8 cellular contexts compared by ENCODE assay signal in genomic region chr14:67704484-67705089, GRCh38. TPM values are rescaled to one million over a fixed set of nuclear protein-coding genes. Genes with fewer than 3 reads are reported as not detected.
A peak's percentile ranks its signal among the peaks of the same experiment; 100 is the strongest.
DNase-seq lines count a peak whose midpoint lies in the region; ATAC-seq and TF ChIP-seq lines count a peak whose summit lies in the region.

No MANE protein-coding gene starts in this region.

- peaks cover 9% of the 10 kb centered on the region for H3K9me3 ChIP-seq in H9 (ENCODE audit: control insufficient read depth, low read depth, low read length)

- no peak overlapping the region for H4K91ac ChIP-seq in H9 (ENCODE audit: insufficient read length, low read depth, low read length)

- no peak overlapping the region for H4K5ac ChIP-seq in H9 (ENCODE audit: insufficient read length, low read depth, low read length)

- no peak overlapping the region for H2BK15ac ChIP-seq in H9 (ENCODE audit: low read depth, low read length)

- no peak overlapping the region for H3K27ac ChIP-seq in H9 (ENCODE audit: insufficient read length, low read depth, low read length)

- H3K23me2 ChIP-seq in H9 (ENCODE audit: insufficient read length, low read depth, low read length, poor library complexity, severe bottlenecking) = no peaks in the 10 kb centered on the region

- H3K79me1 ChIP-seq in H9 (ENCODE audit: insufficient read depth, low read depth, low read length, poor library complexity, severe bottlenecking) = no peaks in the 10 kb centered on the region

- no peak overlapping the region for H3K56ac ChIP-seq in H9 (ENCODE audit: insufficient read length, low read depth, low read length)

- H3K4me3 ChIP-seq in foreskin fibroblast (ENCODE audit: low read depth in 1 of 2, low read length in 2 of 2) = no peak overlapping the region

- H2AK5ac ChIP-seq in H9 (ENCODE audit: insufficient read length, low read length) = no peak overlapping the region

- no peaks in the 10 kb centered on the region for H3K27me3 ChIP-seq in H9 (ENCODE audit: insufficient read depth, low read length)

- TF ChIP-seq CTCF in H9 (conservative IDR thresholded peaks at IDR 0.05) = peak; percentile 81
- peak; percentile 68 for TF ChIP-seq CTCF in foreskin fibroblast (IDR thresholded peaks at IDR 0.05; ENCODE audit: low read depth, low read length)

- H3K4me1 Mint-ChIP-seq in H9 = peaks cover 3 to 5% of the 10 kb centered on the region in 2 experiments
- no peaks in the 10 kb centered on the region for H3K4me1 Mint-ChIP-seq in activated CD4-positive, alpha-beta T cell treated with anti-CD3 and anti-CD28 coated beads, Interleukin-2, amount 10 ng/mL, durations not matched to agents 24 days and 14 days

- H3K36me3 Mint-ChIP-seq in H9 (ENCODE audit: insufficient read depth in 1 of 3, low read depth in 3 of 3) = peaks cover 0 to 4% (median 0%) of the 10 kb centered on the region in 3 experiments; a peak in 1 of 7 replicates
- no peaks in the 10 kb centered on the region for H3K36me3 Mint-ChIP-seq in activated CD4-positive, alpha-beta T cell treated with anti-CD3 and anti-CD28 coated beads, Interleukin-2, amount 10 ng/mL, durations not matched to agents 24 days and 14 days (ENCODE audit: low read depth)

- no peak overlapping the region for H2BK120ac ChIP-seq in H9 (ENCODE audit: low read depth, low read length, poor library complexity, severe bottlenecking)

- no peak overlapping the region for H2BK20ac ChIP-seq in H9 (ENCODE audit: low read depth, low read length, poor library complexity, severe bottlenecking)

- no peaks in the 10 kb centered on the region for H3K4me1 ChIP-seq in H9 (ENCODE audit: insufficient read depth, low read length)

- H2BK5ac ChIP-seq in H9 (ENCODE audit: insufficient read length, low read length) = no peak overlapping the region

- no peaks in the 10 kb centered on the region for H3K79me2 ChIP-seq in H9 (ENCODE audit: insufficient read depth, low read length)

- ATAC-seq in HG03139 (IDR thresholded peaks at IDR 0.05; ENCODE audit: unreplicated experiment) (no peak), HG02763 (IDR thresholded peaks at IDR 0.05; ENCODE audit: unreplicated experiment) (no peak)

- H3K4ac ChIP-seq in H9 (ENCODE audit: low read depth, low read length) = no peak overlapping the region

- no peaks in the 10 kb centered on the region for H4K20me1 ChIP-seq in H9 (ENCODE audit: control insufficient read depth, insufficient read depth, insufficient read length)

- H3K23ac ChIP-seq in H9 (ENCODE audit: insufficient read length, low read depth, low read length) = no peak overlapping the region

- peaks cover 18 to 25% of the 10 kb centered on the region in 2 experiments for H3K9me3 Mint-ChIP-seq in H9
- no peaks in the 10 kb centered on the region for H3K9me3 Mint-ChIP-seq in activated CD4-positive, alpha-beta T cell treated with anti-CD3 and anti-CD28 coated beads, Interleukin-2, amount 10 ng/mL, durations not matched to agents 24 days and 14 days

- no peaks in the 10 kb centered on the region; the same call in 1 of the 2 replicates for H3K27me3 Mint-ChIP-seq in H9 (ENCODE audit: low read depth)
- peaks cover 4% of the 10 kb centered on the region for H3K27me3 Mint-ChIP-seq in activated CD4-positive, alpha-beta T cell treated with anti-CD3 and anti-CD28 coated beads, Interleukin-2, amount 10 ng/mL, durations not matched to agents 24 days and 14 days

- no peak overlapping the region for H3K9ac ChIP-seq in H9 (ENCODE audit: extremely low read depth, insufficient read length, low read length)

- H2BK12ac ChIP-seq in H9 (ENCODE audit: insufficient read length, low read depth, low read length) = no peak overlapping the region

- WGBS in H9 (ENCODE audit: extremely low coverage, insufficient read length, low lambda C conversion rate) = no CpG with 5 or more reads among the region's 3 CpGs

- no peak overlapping the region for H4K8ac ChIP-seq in H9 (replicated peaks; ENCODE audit: insufficient read length, low read depth, low read length)

- intact Hi-C loops in activated CD4-positive, alpha-beta T cell treated with anti-CD3 and anti-CD28 coated beads, Interleukin-2, amount 10 ng/mL, durations not matched to agents 24 days and 14 days (cut with micrococcal nuclease) = loop anchor here (1.0 to 10.0 kb wide), 6 partner anchors 38 to 540 kb away; no protein-coding TSS in a partner anchor

- no peak overlapping the region for H3K4me2 ChIP-seq in H9 (ENCODE audit: insufficient read depth, insufficient read length, low read length)

- H3K27ac Mint-ChIP-seq in H9 = no peak overlapping the region
- no peak overlapping the region for H3K27ac Mint-ChIP-seq in activated CD4-positive, alpha-beta T cell treated with anti-CD3 and anti-CD28 coated beads, Interleukin-2, amount 10 ng/mL, durations not matched to agents 24 days and 14 days

- no peak overlapping the region for H3T11ph ChIP-seq in H9 (ENCODE audit: low read length)

- no peak overlapping the region for H2AFZ ChIP-seq in H9 (ENCODE audit: low read length)

- DNase-seq in D341Med (ENCODE audit: low spot score) (peak; percentile 65), H9 (no peak), NCI-H2227 treated with DMSO at 0.1 percent for 48 hours (lab: John Stamatoyannopoulos, UW) (peak; percentile 54), foreskin fibroblast (peak; percentile 32 to 75), nucleus accumbens (lab: John Stamatoyannopoulos, UW) (peak in 33 of 56 donors; percentile 3 to 76 (median 30))
- peak; percentile 85 for DNase-seq in activated CD4-positive, alpha-beta T cell treated with anti-CD3 and anti-CD28 coated beads, Interleukin-2, amount 10 ng/mL, durations not matched to agents 24 days and 14 days

- no peak overlapping the region for H3K14ac ChIP-seq in H9 (ENCODE audit: insufficient read depth, low read length)

- H3K18ac ChIP-seq in H9 (ENCODE audit: insufficient read length, low read depth, low read length) = no peak overlapping the region

- H3K4me3 Mint-ChIP-seq in H9 = no peak overlapping the region
- H3K4me3 Mint-ChIP-seq in activated CD4-positive, alpha-beta T cell treated with anti-CD3 and anti-CD28 coated beads, Interleukin-2, amount 10 ng/mL, durations not matched to agents 24 days and 14 days = no peak overlapping the region

RNA-seq across cellular contexts. Expression of gene RDH12, which starts 2.9 kb away (rescaled TPM):
- 0.70 and 0.74 TPM in 2 replicates for total RNA-seq in H9 (2021)
- not detected in 2 replicates for total RNA-seq in activated CD4-positive, alpha-beta T cell treated with anti-CD3 and anti-CD28 coated beads, Interleukin-2, amount 10 ng/mL, durations not matched to agents 24 days and 14 days

RNA-seq across cellular contexts. Expression of gene RDH11, which starts 9.0 kb away (rescaled TPM):
- total RNA-seq in H9 (2021) = 83.2 and 83.4 TPM in 2 replicates
- total RNA-seq in activated CD4-positive, alpha-beta T cell treated with anti-CD3 and anti-CD28 coated beads, Interleukin-2, amount 10 ng/mL, durations not matched to agents 24 days and 14 days = 66.2 and 67.7 TPM in 2 replicates

RNA-seq across cellular contexts. Expression of gene VTI1B, which starts 30.2 kb away (rescaled TPM):
- 118 and 121 TPM in 2 replicates for total RNA-seq in H9 (2021)
- 75.3 and 78.5 TPM in 2 replicates for total RNA-seq in activated CD4-positive, alpha-beta T cell treated with anti-CD3 and anti-CD28 coated beads, Interleukin-2, amount 10 ng/mL, durations not matched to agents 24 days and 14 days
